9 cellular contexts compared by ENCODE assay signal in genomic region chr7:146116452-146117219, GRCh38. TPM values are rescaled to one million over a fixed set of nuclear protein-coding genes. Genes with fewer than 3 reads are reported as not detected.
A peak's percentile ranks its signal among the peaks of the same experiment; 100 is the strongest.
DNase-seq lines count a peak whose midpoint lies in the region; ATAC-seq, FAIRE-seq and TF ChIP-seq lines count a peak whose summit lies in the region.
"Had no signal": no experiment of that assay in that cellular context is flagged by ENCODE, and none has a peak within 500 bp of the region (broad histone marks: within the 10 kb centered on the region; RNA-seq: fewer than 3 reads in every experiment).

Gene CNTNAP2 (plus strand): TSS chr7:146116801. CDS start chr7:146116877, 76 bp downstream.

- no peaks in the 10 kb centered on the region for H3K9me3 ChIP-seq in keratinocyte (ENCODE audit: control insufficient read depth, low read depth, low read length)

- H3K9me3 Mint-ChIP-seq in activated naive CD4-positive, alpha-beta T cell treated with anti-CD3 and anti-CD28 coated beads for 36 hours: no peaks in the 10 kb centered on the region

- no peak for TF ChIP-seq POLR2A in GM18505 (IDR thresholded peaks at IDR 0.05; ENCODE audit: borderline replicate concordance, extremely low read depth, insufficient read depth, insufficient read length)

- no peaks in the 10 kb centered on the region for H3K9me1 ChIP-seq in keratinocyte (ENCODE audit: control insufficient read depth, extremely low read depth, insufficient read depth, low read length)

- no peak within 1 kb of the TSS for H3K9ac ChIP-seq in keratinocyte (ENCODE audit: control insufficient read depth, extremely low read depth, insufficient read depth, low read length)

- peaks cover 11% of the 10 kb centered on the region for H3K27me3 ChIP-seq in keratinocyte (ENCODE audit: control insufficient read depth, extremely low read depth, insufficient read depth, low read length)

- dilution Hi-C loops in keratinocyte (cut with MboI; ENCODE audit: extremely low pct_ligation_motif_present, low sequenced_read_pairs): no loop called here

- peaks cover 29% of the 10 kb centered on the region for H3K27me3 Mint-ChIP-seq in activated naive CD4-positive, alpha-beta T cell treated with anti-CD3 and anti-CD28 coated beads for 36 hours (ENCODE audit: low read depth)

- peak within 1 kb of the TSS; percentile 66 for H3K4me3 Mint-ChIP-seq in activated naive CD4-positive, alpha-beta T cell treated with anti-CD3 and anti-CD28 coated beads for 36 hours

- H3K4me3 ChIP-seq in keratinocyte (ENCODE audit: control insufficient read depth in 2 of 3, extremely low read depth in 1 of 3, insufficient read depth in 2 of 3, low read depth in 1 of 3, low read length in 3 of 3): peak within 1 kb of the TSS in 2 of 3 experiments; percentile 14 to 20

- H3K36me3 Mint-ChIP-seq in activated naive CD4-positive, alpha-beta T cell treated with anti-CD3 and anti-CD28 coated beads for 36 hours (ENCODE audit: low read depth): no peaks in the 10 kb centered on the region

- no peak within 1 kb of the TSS for H3K27ac Mint-ChIP-seq in activated naive CD4-positive, alpha-beta T cell treated with anti-CD3 and anti-CD28 coated beads for 36 hours

- no peak for TF ChIP-seq CTCF in keratinocyte (optimal IDR thresholded peaks at IDR 0.05 in 1 of 3, IDR thresholded peaks at IDR 0.05 in 1 of 3, conservative IDR thresholded peaks at IDR 0.05 in 1 of 3; ENCODE audit: extremely low read depth in 1 of 3, insufficient read depth in 2 of 3, low read length in 3 of 3)

- no peaks in the 10 kb centered on the region for H3K36me3 ChIP-seq in keratinocyte (ENCODE audit: control insufficient read depth in 2 of 2, extremely low read depth in 1 of 2, insufficient read depth in 2 of 2, low read length in 2 of 2)

- H3K27ac ChIP-seq in caudate nucleus (ENCODE audit: low read depth, low read length) (peak within 1 kb of the TSS; percentile 59), keratinocyte (ENCODE audit: control insufficient read depth, insufficient read depth, low read length) (no peak within 1 kb of the TSS)

- no peak for DNase-seq in activated naive CD4-positive, alpha-beta T cell treated with anti-CD3 and anti-CD28 coated beads for 36 hours
- no peak for DNase-seq in activated naive CD4-positive, alpha-beta T cell (lab: John Stamatoyannopoulos, UW)
- DNase-seq in NCI-H510A (lab: John Stamatoyannopoulos, UW) (peak; percentile 61), caudate nucleus (lab: John Stamatoyannopoulos, UW) (peak in 47 of 61 donors; percentile 1 to 81 (median 47)), keratinocyte (ENCODE audit: low read depth, low spot score) (no peak), superior temporal gyrus (ENCODE audit: extremely low spot score) (peak; percentile 51)

- H2AFZ ChIP-seq in keratinocyte (ENCODE audit: control insufficient read depth, low read length): peak within 1 kb of the TSS; percentile 22

- H3K79me2 ChIP-seq in keratinocyte (ENCODE audit: control insufficient read depth, insufficient read depth, low read length): no peaks in the 10 kb centered on the region

- no peaks in the 10 kb centered on the region for H3K4me1 ChIP-seq in keratinocyte (ENCODE audit: control insufficient read depth, extremely low read depth, insufficient read depth, low read length)

- ATAC-seq in GM18505 (IDR thresholded peaks at IDR 0.05; ENCODE audit: unreplicated experiment): no peak
- ATAC-seq in HG03159 (IDR thresholded peaks at IDR 0.05; ENCODE audit: unreplicated experiment): no peak

- H4K20me1 ChIP-seq in keratinocyte (ENCODE audit: control insufficient read depth, extremely low read depth, insufficient read depth, low read length): no peaks in the 10 kb centered on the region

- intact Hi-C loops in activated naive CD4-positive, alpha-beta T cell treated with anti-CD3 and anti-CD28 coated beads for 36 hours (cut with micrococcal nuclease): no loop called here

- CTCF ChIA-PET in activated naive CD4-positive, alpha-beta T cell treated with anti-CD3 and anti-CD28 coated beads for 36 hours (lab: Charles Lee): no interaction called here

- H3K4me2 ChIP-seq in keratinocyte (ENCODE audit: control insufficient read depth, extremely low read depth, insufficient read depth, low read depth, low read length): peak within 1 kb of the TSS; percentile 37

- FAIRE-seq in keratinocyte (lab: Jason Lieb, UNC): no peak

- peaks cover 15% of the 10 kb centered on the region for H3K4me1 Mint-ChIP-seq in activated naive CD4-positive, alpha-beta T cell treated with anti-CD3 and anti-CD28 coated beads for 36 hours (ENCODE audit: low read depth)

RNA-seq across cellular contexts. Expression of gene CNTNAP2, which starts in this region (rescaled TPM):
- under 1 TPM in 1 of 2 experiments, not detected in 1; 0.14 TPM for total RNA-seq in activated naive CD4-positive, alpha-beta T cell treated with anti-CD3 and anti-CD28 coated beads for 36 hours
- polyA plus RNA-seq in keratinocyte: 0.66 to 2.2 TPM (median 1.4 TPM) in 3 replicates
- not detected for polyA plus RNA-seq in keratinocyte (2011; ENCODE audit: low read depth)
- 0.47 and 0.74 TPM in 2 replicates for polyA plus RNA-seq in keratinocyte (2011; cell fraction: cytosol; rRNA removed)
- polyA plus RNA-seq in keratinocyte (2011; cell fraction: nucleus; rRNA removed): 0.36 and 0.37 TPM in 2 replicates
- 0.11 and 1.8 TPM in 2 replicates for polyA plus RNA-seq in keratinocyte (2012; ENCODE audit: low replicate concordance)
- polyA minus RNA-seq in keratinocyte: 0.40 to 1.5 TPM (median 1.3 TPM) in 3 replicates
- polyA minus RNA-seq in keratinocyte (2011; cell fraction: cytosol; rRNA and poly(A)+ RNA removed): not detected
- polyA minus RNA-seq in keratinocyte (2011; cell fraction: nucleus; rRNA and poly(A)+ RNA removed): 0.21 and 0.54 TPM in 2 replicates
- total RNA-seq: activated CD8-positive, alpha-beta memory T cell treated with anti-CD3 and anti-CD28 coated beads for 36 hours had no signal

Comparison
In these comparisons a context has a peak if more than half of its experiments do, and no peak if none do; other contexts are left out.
1. DNase-seq: peak in NCI-H510A (single experiment), caudate nucleus (47 of 61) and superior temporal gyrus (single experiment); none in activated naive CD4-positive, alpha-beta T cell treated with anti-CD3 and anti-CD28 coated beads for 36 hours (single experiment), activated naive CD4-positive, alpha-beta T cell (0 of 4) and keratinocyte (single experiment).